Comparison of ENCODE assay signal across 1 cellular context in the genomic region with DNA sequence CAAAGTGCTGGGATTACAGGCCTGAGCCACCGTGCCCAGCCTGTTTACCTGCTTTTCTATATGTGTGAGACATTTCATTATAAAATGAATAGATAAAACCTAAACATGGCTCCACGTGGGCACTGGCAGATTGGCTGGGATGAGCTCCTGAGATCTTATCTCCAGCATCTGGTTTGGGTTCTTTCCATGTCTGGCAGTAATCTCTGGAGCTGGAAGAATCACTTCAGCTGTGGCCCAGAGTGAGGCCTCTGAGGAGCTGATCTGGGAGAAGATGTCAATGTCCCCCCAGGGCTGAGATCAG.
TF ChIP-seq lines count a peak whose summit lies in the region.

No MANE protein-coding gene starts in this region.

TF ChIP-seq in K562, 482 proteins besides CTCF, POLR2A, EP300 and RAD21 (continued from another document and continues in another):
- TF ChIP-seq, protein P1, sequence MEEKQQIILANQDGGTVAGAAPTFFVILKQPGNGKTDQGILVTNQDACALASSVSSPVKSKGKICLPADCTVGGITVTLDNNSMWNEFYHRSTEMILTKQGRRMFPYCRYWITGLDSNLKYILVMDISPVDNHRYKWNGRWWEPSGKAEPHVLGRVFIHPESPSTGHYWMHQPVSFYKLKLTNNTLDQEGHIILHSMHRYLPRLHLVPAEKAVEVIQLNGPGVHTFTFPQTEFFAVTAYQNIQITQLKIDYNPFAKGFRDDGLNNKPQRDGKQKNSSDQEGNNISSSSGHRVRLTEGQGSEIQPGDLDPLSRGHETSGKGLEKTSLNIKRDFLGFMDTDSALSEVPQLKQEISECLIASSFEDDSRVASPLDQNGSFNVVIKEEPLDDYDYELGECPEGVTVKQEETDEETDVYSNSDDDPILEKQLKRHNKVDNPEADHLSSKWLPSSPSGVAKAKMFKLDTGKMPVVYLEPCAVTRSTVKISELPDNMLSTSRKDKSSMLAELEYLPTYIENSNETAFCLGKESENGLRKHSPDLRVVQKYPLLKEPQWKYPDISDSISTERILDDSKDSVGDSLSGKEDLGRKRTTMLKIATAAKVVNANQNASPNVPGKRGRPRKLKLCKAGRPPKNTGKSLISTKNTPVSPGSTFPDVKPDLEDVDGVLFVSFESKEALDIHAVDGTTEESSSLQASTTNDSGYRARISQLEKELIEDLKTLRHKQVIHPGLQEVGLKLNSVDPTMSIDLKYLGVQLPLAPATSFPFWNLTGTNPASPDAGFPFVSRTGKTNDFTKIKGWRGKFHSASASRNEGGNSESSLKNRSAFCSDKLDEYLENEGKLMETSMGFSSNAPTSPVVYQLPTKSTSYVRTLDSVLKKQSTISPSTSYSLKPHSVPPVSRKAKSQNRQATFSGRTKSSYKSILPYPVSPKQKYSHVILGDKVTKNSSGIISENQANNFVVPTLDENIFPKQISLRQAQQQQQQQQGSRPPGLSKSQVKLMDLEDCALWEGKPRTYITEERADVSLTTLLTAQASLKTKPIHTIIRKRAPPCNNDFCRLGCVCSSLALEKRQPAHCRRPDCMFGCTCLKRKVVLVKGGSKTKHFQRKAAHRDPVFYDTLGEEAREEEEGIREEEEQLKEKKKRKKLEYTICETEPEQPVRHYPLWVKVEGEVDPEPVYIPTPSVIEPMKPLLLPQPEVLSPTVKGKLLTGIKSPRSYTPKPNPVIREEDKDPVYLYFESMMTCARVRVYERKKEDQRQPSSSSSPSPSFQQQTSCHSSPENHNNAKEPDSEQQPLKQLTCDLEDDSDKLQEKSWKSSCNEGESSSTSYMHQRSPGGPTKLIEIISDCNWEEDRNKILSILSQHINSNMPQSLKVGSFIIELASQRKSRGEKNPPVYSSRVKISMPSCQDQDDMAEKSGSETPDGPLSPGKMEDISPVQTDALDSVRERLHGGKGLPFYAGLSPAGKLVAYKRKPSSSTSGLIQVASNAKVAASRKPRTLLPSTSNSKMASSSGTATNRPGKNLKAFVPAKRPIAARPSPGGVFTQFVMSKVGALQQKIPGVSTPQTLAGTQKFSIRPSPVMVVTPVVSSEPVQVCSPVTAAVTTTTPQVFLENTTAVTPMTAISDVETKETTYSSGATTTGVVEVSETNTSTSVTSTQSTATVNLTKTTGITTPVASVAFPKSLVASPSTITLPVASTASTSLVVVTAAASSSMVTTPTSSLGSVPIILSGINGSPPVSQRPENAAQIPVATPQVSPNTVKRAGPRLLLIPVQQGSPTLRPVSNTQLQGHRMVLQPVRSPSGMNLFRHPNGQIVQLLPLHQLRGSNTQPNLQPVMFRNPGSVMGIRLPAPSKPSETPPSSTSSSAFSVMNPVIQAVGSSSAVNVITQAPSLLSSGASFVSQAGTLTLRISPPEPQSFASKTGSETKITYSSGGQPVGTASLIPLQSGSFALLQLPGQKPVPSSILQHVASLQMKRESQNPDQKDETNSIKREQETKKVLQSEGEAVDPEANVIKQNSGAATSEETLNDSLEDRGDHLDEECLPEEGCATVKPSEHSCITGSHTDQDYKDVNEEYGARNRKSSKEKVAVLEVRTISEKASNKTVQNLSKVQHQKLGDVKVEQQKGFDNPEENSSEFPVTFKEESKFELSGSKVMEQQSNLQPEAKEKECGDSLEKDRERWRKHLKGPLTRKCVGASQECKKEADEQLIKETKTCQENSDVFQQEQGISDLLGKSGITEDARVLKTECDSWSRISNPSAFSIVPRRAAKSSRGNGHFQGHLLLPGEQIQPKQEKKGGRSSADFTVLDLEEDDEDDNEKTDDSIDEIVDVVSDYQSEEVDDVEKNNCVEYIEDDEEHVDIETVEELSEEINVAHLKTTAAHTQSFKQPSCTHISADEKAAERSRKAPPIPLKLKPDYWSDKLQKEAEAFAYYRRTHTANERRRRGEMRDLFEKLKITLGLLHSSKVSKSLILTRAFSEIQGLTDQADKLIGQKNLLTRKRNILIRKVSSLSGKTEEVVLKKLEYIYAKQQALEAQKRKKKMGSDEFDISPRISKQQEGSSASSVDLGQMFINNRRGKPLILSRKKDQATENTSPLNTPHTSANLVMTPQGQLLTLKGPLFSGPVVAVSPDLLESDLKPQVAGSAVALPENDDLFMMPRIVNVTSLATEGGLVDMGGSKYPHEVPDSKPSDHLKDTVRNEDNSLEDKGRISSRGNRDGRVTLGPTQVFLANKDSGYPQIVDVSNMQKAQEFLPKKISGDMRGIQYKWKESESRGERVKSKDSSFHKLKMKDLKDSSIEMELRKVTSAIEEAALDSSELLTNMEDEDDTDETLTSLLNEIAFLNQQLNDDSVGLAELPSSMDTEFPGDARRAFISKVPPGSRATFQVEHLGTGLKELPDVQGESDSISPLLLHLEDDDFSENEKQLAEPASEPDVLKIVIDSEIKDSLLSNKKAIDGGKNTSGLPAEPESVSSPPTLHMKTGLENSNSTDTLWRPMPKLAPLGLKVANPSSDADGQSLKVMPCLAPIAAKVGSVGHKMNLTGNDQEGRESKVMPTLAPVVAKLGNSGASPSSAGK (IDR thresholded peaks at IDR 0.05) = peak; percentile 46; the same call in 1 of the 2 replicates
- TF ChIP-seq GATAD2B (IDR thresholded peaks at IDR 0.05; ENCODE audit: borderline replicate concordance) (0 out of 2 replicates have a peak, but pooled peaks have one; percentile 90), BDP1 (IDR thresholded peaks at IDR 0.05; ENCODE audit: insufficient read depth, insufficient read length) (no peak), KDM4B (IDR thresholded peaks at IDR 0.05; ENCODE audit: borderline replicate concordance in 2 of 2, low read depth in 1 of 2) (0 out of 4 replicates have a peak, but pooled peaks of 1 of the 2 experiments have one; percentile 39), SMARCE1 (IDR thresholded peaks at IDR 0.05) (no peak), CC2D1A (IDR thresholded peaks at IDR 0.05) (no peak), TAF1 (IDR thresholded peaks at IDR 0.05; ENCODE audit: control insufficient read depth, extremely low read depth, insufficient read depth, low read length, severe bottlenecking) (no peak), NCOR1 (IDR thresholded peaks at IDR 0.05) (no peak), NFIX (CRISPR knock-in tag; IDR thresholded peaks at IDR 0.05; ENCODE audit: low read depth) (no peak), ZNF134 (CRISPR knock-in tag; conservative IDR thresholded peaks at IDR 0.05) (no peak), MED1 (CRISPR knock-in tag; IDR thresholded peaks at IDR 0.05; ENCODE audit: borderline replicate concordance) (no peak), CHD2 (IDR thresholded peaks at IDR 0.05; ENCODE audit: low read depth, low read length) (no peak), SIN3A (IDR thresholded peaks at IDR 0.05; ENCODE audit: borderline replicate concordance in 2 of 2, control insufficient read depth in 1 of 2, low read depth in 2 of 2, low read length in 2 of 2) (no peak), ZNF197 (CRISPR knock-in tag; IDR thresholded peaks at IDR 0.05; ENCODE audit: low read depth) (no peak), ZBTB7A (IDR thresholded peaks at IDR 0.05; ENCODE audit: borderline replicate concordance, control insufficient read depth, low read depth, low read length) (no peak), ETV1 (tag; conservative IDR thresholded peaks at IDR 0.05; ENCODE audit: low read depth) (no peak), ZNF316 (IDR thresholded peaks at IDR 0.05) (no peak), CREBBP (IDR thresholded peaks at IDR 0.05; ENCODE audit: low read depth, low read length) (no peak), BRD9 (IDR thresholded peaks at IDR 0.05; ENCODE audit: low read depth, partially characterized antibody) (no peak)
- TF ChIP-seq, protein P2, sequence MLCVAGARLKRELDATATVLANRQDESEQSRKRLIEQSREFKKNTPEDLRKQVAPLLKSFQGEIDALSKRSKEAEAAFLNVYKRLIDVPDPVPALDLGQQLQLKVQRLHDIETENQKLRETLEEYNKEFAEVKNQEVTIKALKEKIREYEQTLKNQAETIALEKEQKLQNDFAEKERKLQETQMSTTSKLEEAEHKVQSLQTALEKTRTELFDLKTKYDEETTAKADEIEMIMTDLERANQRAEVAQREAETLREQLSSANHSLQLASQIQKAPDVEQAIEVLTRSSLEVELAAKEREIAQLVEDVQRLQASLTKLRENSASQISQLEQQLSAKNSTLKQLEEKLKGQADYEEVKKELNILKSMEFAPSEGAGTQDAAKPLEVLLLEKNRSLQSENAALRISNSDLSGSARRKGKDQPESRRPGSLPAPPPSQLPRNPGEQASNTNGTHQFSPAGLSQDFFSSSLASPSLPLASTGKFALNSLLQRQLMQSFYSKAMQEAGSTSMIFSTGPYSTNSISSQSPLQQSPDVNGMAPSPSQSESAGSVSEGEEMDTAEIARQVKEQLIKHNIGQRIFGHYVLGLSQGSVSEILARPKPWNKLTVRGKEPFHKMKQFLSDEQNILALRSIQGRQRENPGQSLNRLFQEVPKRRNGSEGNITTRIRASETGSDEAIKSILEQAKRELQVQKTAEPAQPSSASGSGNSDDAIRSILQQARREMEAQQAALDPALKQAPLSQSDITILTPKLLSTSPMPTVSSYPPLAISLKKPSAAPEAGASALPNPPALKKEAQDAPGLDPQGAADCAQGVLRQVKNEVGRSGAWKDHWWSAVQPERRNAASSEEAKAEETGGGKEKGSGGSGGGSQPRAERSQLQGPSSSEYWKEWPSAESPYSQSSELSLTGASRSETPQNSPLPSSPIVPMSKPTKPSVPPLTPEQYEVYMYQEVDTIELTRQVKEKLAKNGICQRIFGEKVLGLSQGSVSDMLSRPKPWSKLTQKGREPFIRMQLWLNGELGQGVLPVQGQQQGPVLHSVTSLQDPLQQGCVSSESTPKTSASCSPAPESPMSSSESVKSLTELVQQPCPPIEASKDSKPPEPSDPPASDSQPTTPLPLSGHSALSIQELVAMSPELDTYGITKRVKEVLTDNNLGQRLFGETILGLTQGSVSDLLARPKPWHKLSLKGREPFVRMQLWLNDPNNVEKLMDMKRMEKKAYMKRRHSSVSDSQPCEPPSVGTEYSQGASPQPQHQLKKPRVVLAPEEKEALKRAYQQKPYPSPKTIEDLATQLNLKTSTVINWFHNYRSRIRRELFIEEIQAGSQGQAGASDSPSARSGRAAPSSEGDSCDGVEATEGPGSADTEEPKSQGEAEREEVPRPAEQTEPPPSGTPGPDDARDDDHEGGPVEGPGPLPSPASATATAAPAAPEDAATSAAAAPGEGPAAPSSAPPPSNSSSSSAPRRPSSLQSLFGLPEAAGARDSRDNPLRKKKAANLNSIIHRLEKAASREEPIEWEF (CRISPR knock-in tag; IDR thresholded peaks at IDR 0.05) = no peak
- TF ChIP-seq, protein P3, sequence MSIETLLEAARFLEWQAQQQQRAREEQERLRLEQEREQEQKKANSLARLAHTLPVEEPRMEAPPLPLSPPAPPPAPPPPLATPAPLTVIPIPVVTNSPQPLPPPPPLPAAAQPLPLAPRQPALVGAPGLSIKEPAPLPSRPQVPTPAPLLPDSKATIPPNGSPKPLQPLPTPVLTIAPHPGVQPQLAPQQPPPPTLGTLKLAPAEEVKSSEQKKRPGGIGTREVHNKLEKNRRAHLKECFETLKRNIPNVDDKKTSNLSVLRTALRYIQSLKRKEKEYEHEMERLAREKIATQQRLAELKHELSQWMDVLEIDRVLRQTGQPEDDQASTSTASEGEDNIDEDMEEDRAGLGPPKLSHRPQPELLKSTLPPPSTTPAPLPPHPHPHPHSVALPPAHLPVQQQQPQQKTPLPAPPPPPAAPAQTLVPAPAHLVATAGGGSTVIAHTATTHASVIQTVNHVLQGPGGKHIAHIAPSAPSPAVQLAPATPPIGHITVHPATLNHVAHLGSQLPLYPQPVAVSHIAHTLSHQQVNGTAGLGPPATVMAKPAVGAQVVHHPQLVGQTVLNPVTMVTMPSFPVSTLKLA (conservative IDR thresholded peaks at IDR 0.05) = peak in 1 of 2 experiments; percentile 75; a peak in 2 of 4 replicates
- TF ChIP-seq, protein P4, sequence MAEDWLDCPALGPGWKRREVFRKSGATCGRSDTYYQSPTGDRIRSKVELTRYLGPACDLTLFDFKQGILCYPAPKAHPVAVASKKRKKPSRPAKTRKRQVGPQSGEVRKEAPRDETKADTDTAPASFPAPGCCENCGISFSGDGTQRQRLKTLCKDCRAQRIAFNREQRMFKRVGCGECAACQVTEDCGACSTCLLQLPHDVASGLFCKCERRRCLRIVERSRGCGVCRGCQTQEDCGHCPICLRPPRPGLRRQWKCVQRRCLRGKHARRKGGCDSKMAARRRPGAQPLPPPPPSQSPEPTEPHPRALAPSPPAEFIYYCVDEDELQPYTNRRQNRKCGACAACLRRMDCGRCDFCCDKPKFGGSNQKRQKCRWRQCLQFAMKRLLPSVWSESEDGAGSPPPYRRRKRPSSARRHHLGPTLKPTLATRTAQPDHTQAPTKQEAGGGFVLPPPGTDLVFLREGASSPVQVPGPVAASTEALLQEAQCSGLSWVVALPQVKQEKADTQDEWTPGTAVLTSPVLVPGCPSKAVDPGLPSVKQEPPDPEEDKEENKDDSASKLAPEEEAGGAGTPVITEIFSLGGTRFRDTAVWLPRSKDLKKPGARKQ (CRISPR knock-in tag; IDR thresholded peaks at IDR 0.05) = no peak
- TF ChIP-seq, protein P5, sequence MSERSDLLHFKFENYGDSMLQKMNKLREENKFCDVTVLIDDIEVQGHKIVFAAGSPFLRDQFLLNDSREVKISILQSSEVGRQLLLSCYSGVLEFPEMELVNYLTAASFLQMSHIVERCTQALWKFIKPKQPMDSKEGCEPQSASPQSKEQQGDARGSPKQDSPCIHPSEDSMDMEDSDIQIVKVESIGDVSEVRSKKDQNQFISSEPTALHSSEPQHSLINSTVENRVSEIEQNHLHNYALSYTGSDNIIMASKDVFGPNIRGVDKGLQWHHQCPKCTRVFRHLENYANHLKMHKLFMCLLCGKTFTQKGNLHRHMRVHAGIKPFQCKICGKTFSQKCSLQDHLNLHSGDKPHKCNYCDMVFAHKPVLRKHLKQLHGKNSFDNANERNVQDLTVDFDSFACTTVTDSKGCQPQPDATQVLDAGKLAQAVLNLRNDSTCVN (CRISPR knock-in tag; IDR thresholded peaks at IDR 0.05) = no peak
- TF ChIP-seq, protein P6, sequence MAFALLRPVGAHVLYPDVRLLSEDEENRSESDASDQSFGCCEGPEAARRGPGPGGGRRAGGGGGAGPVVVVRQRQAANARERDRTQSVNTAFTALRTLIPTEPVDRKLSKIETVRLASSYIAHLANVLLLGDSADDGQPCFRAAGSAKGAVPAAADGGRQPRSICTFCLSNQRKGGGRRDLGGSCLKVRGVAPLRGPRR (CRISPR knock-in tag; IDR thresholded peaks at IDR 0.05) = no peak
- TF ChIP-seq, protein P7, sequence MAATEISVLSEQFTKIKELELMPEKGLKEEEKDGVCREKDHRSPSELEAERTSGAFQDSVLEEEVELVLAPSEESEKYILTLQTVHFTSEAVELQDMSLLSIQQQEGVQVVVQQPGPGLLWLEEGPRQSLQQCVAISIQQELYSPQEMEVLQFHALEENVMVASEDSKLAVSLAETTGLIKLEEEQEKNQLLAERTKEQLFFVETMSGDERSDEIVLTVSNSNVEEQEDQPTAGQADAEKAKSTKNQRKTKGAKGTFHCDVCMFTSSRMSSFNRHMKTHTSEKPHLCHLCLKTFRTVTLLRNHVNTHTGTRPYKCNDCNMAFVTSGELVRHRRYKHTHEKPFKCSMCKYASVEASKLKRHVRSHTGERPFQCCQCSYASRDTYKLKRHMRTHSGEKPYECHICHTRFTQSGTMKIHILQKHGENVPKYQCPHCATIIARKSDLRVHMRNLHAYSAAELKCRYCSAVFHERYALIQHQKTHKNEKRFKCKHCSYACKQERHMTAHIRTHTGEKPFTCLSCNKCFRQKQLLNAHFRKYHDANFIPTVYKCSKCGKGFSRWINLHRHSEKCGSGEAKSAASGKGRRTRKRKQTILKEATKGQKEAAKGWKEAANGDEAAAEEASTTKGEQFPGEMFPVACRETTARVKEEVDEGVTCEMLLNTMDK (IDR thresholded peaks at IDR 0.05; ENCODE audit: borderline replicate concordance, insufficient read depth, low read depth, low read length, poor library complexity, severe bottlenecking) = no peak
